Comparison of ENCODE assay signal across 20 cellular contexts in genomic region chr6:167697316-167697715, GRCh38.
DNase-seq lines count a peak whose midpoint lies in the region; ATAC-seq and TF ChIP-seq lines count a peak whose summit lies in the region.
"Had no signal": no experiment of that assay in that cellular context is flagged by ENCODE, and none has a peak within 500 bp of the region (broad histone marks: within the 10 kb centered on the region; RNA-seq: fewer than 3 reads in every experiment).

No MANE protein-coding gene starts in this region.

- peaks cover 14% of the 10 kb centered on the region for H3F3A ChIP-seq in smooth muscle cell (ENCODE audit: low read depth)

- H3K4me1 Mint-ChIP-seq in activated CD4-positive, alpha-beta memory T cell treated with anti-CD3 and anti-CD28 coated beads, Interleukin-2, amount 10 ng/mL, durations not matched to agents 7 days and 5 days, result peaks cover 30% of the 10 kb centered on the region
- peaks cover 20 to 33% of the 10 kb centered on the region in 2 donors for H3K4me1 Mint-ChIP-seq in natural killer cell treated with Interleukin-12 subunit alpha and Interleukin-12 subunit beta and Interleukin-15 and Interleukin-18, amount 100 ng/mL, for 72 hours (ENCODE audit: low read depth in 2 of 2)

- H3K79me2 ChIP-seq in smooth muscle cell (ENCODE audit: low read depth), result no peaks in the 10 kb centered on the region

- 56% methylated on average over 11 of the region's 11 CpGs for WGBS in smooth muscle cell (ENCODE audit: low lambda C conversion rate)

- no peak overlapping the region for H3K4me3 ChIP-seq in cardiac muscle cell
- H3K4me3 ChIP-seq in smooth muscle cell, result no peak overlapping the region
- H3K4me3 ChIP-seq: prostate gland, thoracic aorta had no signal

- peak overlapping the region; percentile 12 for H3K4me2 ChIP-seq in smooth muscle cell

- TF ChIP-seq CTCF in cardiac muscle cell (IDR thresholded peaks at IDR 0.05; ENCODE audit: low read depth, low read length) (peak; percentile 37), smooth muscle cell (IDR thresholded peaks at IDR 0.05; ENCODE audit: borderline replicate concordance, insufficient read depth, poor library complexity, severe bottlenecking) (no peak)

- H3K27ac ChIP-seq in cardiac muscle cell (no peak overlapping the region), smooth muscle cell (ENCODE audit: low read depth) (no peak overlapping the region)
- H3K27ac ChIP-seq: prostate gland, thoracic aorta had no signal

- H3K36me3 ChIP-seq in cardiac muscle cell, result no peaks in the 10 kb centered on the region
- no peaks in the 10 kb centered on the region for H3K36me3 ChIP-seq in smooth muscle cell (ENCODE audit: low read depth)
- H3K36me3 ChIP-seq: prostate gland, thoracic aorta had no signal

- H3K4me1 ChIP-seq in cardiac muscle cell (ENCODE audit: low read depth) (peaks cover 7% of the 10 kb centered on the region), smooth muscle cell (ENCODE audit: low read depth) (peaks cover 10% of the 10 kb centered on the region)
- H3K4me1 ChIP-seq: prostate gland had no signal

- H4K20me1 ChIP-seq in smooth muscle cell (ENCODE audit: low read depth), result no peaks in the 10 kb centered on the region

- ATAC-seq in Right ventricle myocardium inferior, result no peak
- ATAC-seq in natural killer cell treated with Interleukin-12 subunit alpha and Interleukin-12 subunit beta and Interleukin-15 and Interleukin-18, amount 100 ng/mL, for 72 hours, result no peak
- ATAC-seq: activated CD8-positive, alpha-beta T cell treated with anti-CD3 and anti-CD28 coated beads, Interleukin-2, amount 10 ng/mL, durations not matched to agents 7 days and 5 days; activated T-cell treated with anti-CD3 and anti-CD28 coated beads, Interleukin-2, amount 50 U/mL, for 72 hours; natural killer cell; WTC11 had no signal

- no peak overlapping the region for H3K9ac ChIP-seq in smooth muscle cell (ENCODE audit: low read depth)

- intact Hi-C loops in Right ventricle myocardium inferior (cut with DNase I), result no loop called here

- H3K27me3 ChIP-seq in cardiac muscle cell (no peaks in the 10 kb centered on the region), smooth muscle cell (ENCODE audit: low read depth) (no peaks in the 10 kb centered on the region)

- CTCF ChIA-PET in activated CD4-positive, alpha-beta memory T cell treated with anti-CD3 and anti-CD28 coated beads, Interleukin-2, amount 10 ng/mL, durations not matched to agents 7 days and 5 days (lab: Charles Lee), result no interaction called here

- H3K4me3 Mint-ChIP-seq in activated CD4-positive, alpha-beta memory T cell treated with anti-CD3 and anti-CD28 coated beads, Interleukin-2, amount 10 ng/mL, durations not matched to agents 7 days and 5 days, result no peak overlapping the region
- H3K4me3 Mint-ChIP-seq in natural killer cell treated with Interleukin-12 subunit alpha and Interleukin-12 subunit beta and Interleukin-15 and Interleukin-18, amount 100 ng/mL, for 72 hours, result no peak overlapping the region
- H3K4me3 Mint-ChIP-seq: activated CD8-positive, alpha-beta T cell treated with anti-CD3 and anti-CD28 coated beads, Interleukin-2, amount 10 ng/mL, durations not matched to agents 7 days and 5 days; activated naive CD8-positive, alpha-beta T cell treated with anti-CD3 and anti-CD28 coated beads, Interleukin-2, amount 10 ng/mL, durations not matched to agents 7 days and 5 days; activated T-cell treated with anti-CD3 and anti-CD28 coated beads, Interleukin-2, amount 50 U/mL, for 72 hours; natural killer cell; WTC11 had no signal

- POLR2A ChIA-PET in activated CD4-positive, alpha-beta memory T cell treated with anti-CD3 and anti-CD28 coated beads, Interleukin-2, amount 10 ng/mL, durations not matched to agents 7 days and 5 days (lab: Charles Lee), result no interaction called here

- H3K36me3 Mint-ChIP-seq in activated CD4-positive, alpha-beta memory T cell treated with anti-CD3 and anti-CD28 coated beads, Interleukin-2, amount 10 ng/mL, durations not matched to agents 7 days and 5 days (ENCODE audit: low read depth), result no peaks in the 10 kb centered on the region
- H3K36me3 Mint-ChIP-seq in natural killer cell treated with Interleukin-12 subunit alpha and Interleukin-12 subunit beta and Interleukin-15 and Interleukin-18, amount 100 ng/mL, for 72 hours, result peaks cover 7% of the 10 kb centered on the region
- H3K36me3 Mint-ChIP-seq: activated naive CD8-positive, alpha-beta T cell treated with anti-CD3 and anti-CD28 coated beads, Interleukin-2, amount 10 ng/mL, durations not matched to agents 7 days and 5 days had no signal

- DNase-seq in cardiac muscle cell (ENCODE audit: low read depth in 1 of 2, low spot score in 1 of 2) (peak in 1 of 2 donors; percentile 56), Right ventricle myocardium inferior (ENCODE audit: missing footprints) (no peak), RPMI7951 (ENCODE audit: low read depth) (peak; percentile 17), dermis blood vessel endothelial cell (peak; percentile 23), smooth muscle cell (lab: John Stamatoyannopoulos, UW; ENCODE audit: unreplicated experiment) (no peak), superior temporal gyrus (ENCODE audit: extremely low spot score) (no peak)
- no peak for DNase-seq in activated CD4-positive, alpha-beta memory T cell treated with anti-CD3 and anti-CD28 coated beads, Interleukin-2, amount 10 ng/mL, durations not matched to agents 7 days and 5 days
- no peak for DNase-seq in natural killer cell treated with Interleukin-12 subunit alpha and Interleukin-12 subunit beta and Interleukin-15 and Interleukin-18, amount 100 ng/mL, for 72 hours (ENCODE audit: low spot score)
- DNase-seq: activated CD8-positive, alpha-beta T cell treated with anti-CD3 and anti-CD28 coated beads, Interleukin-2, amount 10 ng/mL, durations not matched to agents 7 days and 5 days; activated naive CD8-positive, alpha-beta T cell treated with anti-CD3 and anti-CD28 coated beads, Interleukin-2, amount 10 ng/mL, durations not matched to agents 7 days and 5 days; activated T-cell treated with anti-CD3 and anti-CD28 coated beads, Interleukin-2, amount 50 U/mL, for 72 hours; cerebellar nuclear complex; DMS79; natural killer cell; NCI-H1105 treated with DMSO at 0.1 percent for 48 hours; Right ventricle myocardium superior; T-helper 2 cell had no signal

- H3K27me3 Mint-ChIP-seq in activated CD4-positive, alpha-beta memory T cell treated with anti-CD3 and anti-CD28 coated beads, Interleukin-2, amount 10 ng/mL, durations not matched to agents 7 days and 5 days, result peaks cover 43% of the 10 kb centered on the region
- peaks cover 23 to 34% of the 10 kb centered on the region in 2 donors for H3K27me3 Mint-ChIP-seq in natural killer cell treated with Interleukin-12 subunit alpha and Interleukin-12 subunit beta and Interleukin-15 and Interleukin-18, amount 100 ng/mL, for 72 hours

- no peak overlapping the region for H3K27ac Mint-ChIP-seq in activated CD4-positive, alpha-beta memory T cell treated with anti-CD3 and anti-CD28 coated beads, Interleukin-2, amount 10 ng/mL, durations not matched to agents 7 days and 5 days
- peak overlapping the region in 1 of 2 donors; percentile 50 for H3K27ac Mint-ChIP-seq in natural killer cell treated with Interleukin-12 subunit alpha and Interleukin-12 subunit beta and Interleukin-15 and Interleukin-18, amount 100 ng/mL, for 72 hours
- H3K27ac Mint-ChIP-seq: activated CD8-positive, alpha-beta T cell treated with anti-CD3 and anti-CD28 coated beads, Interleukin-2, amount 10 ng/mL, durations not matched to agents 7 days and 5 days; activated naive CD8-positive, alpha-beta T cell treated with anti-CD3 and anti-CD28 coated beads, Interleukin-2, amount 10 ng/mL, durations not matched to agents 7 days and 5 days; activated T-cell treated with anti-CD3 and anti-CD28 coated beads, Interleukin-2, amount 50 U/mL, for 72 hours; natural killer cell; WTC11 had no signal

- H3K9me3 Mint-ChIP-seq in activated CD4-positive, alpha-beta memory T cell treated with anti-CD3 and anti-CD28 coated beads, Interleukin-2, amount 10 ng/mL, durations not matched to agents 7 days and 5 days, result no peaks in the 10 kb centered on the region
- no peaks in the 10 kb centered on the region for H3K9me3 Mint-ChIP-seq in natural killer cell treated with Interleukin-12 subunit alpha and Interleukin-12 subunit beta and Interleukin-15 and Interleukin-18, amount 100 ng/mL, for 72 hours
- H3K9me3 Mint-ChIP-seq: activated T-cell treated with anti-CD3 and anti-CD28 coated beads, Interleukin-2, amount 50 U/mL, for 72 hours; natural killer cell had no signal

- H2AFZ ChIP-seq in smooth muscle cell (ENCODE audit: low read depth), result no peak overlapping the region

- no peaks in the 10 kb centered on the region for H3K9me3 ChIP-seq in cardiac muscle cell (ENCODE audit: low read depth)
- H3K9me3 ChIP-seq in smooth muscle cell (replicated peaks; ENCODE audit: low read depth), result no peaks in the 10 kb centered on the region
- H3K9me3 ChIP-seq: prostate gland, thoracic aorta had no signal

Comparison
In these comparisons a context has a peak if more than half of its experiments do, and no peak if none do; other contexts are left out.
1. DNase-seq: peak in RPMI7951 (single experiment) and dermis blood vessel endothelial cell (single experiment); none in Right ventricle myocardium inferior (single experiment), smooth muscle cell (single experiment), activated CD4-positive, alpha-beta memory T cell treated with anti-CD3 and anti-CD28 coated beads, Interleukin-2, amount 10 ng/mL, durations not matched to agents 7 days and 5 days (single experiment), natural killer cell treated with Interleukin-12 subunit alpha and Interleukin-12 subunit beta and Interleukin-15 and Interleukin-18, amount 100 ng/mL, for 72 hours (single experiment) and superior temporal gyrus (single experiment).